Comparison of ENCODE assay signal across 6 cellular contexts in genomic region chrX:129086802-129087201, GRCh38.
"Had no signal": no experiment of that assay in that cellular context is flagged by ENCODE, and none has a peak within 500 bp of the region (broad histone marks: within the 10 kb centered on the region; RNA-seq: fewer than 3 reads in every experiment).

No MANE protein-coding gene starts in this region.

- ATAC-seq: GM23338, K562 had no signal

- DNase-seq: H7, HCEC 1CT, IMR-90, KG1 had no signal

- H3K4me3 Mint-ChIP-seq: GM23338 had no signal

- H3K4me3 ChIP-seq: GM23338, K562 had no signal

- H3K4me2 ChIP-seq: GM23338 had no signal

- H2AFZ ChIP-seq: GM23338 had no signal
